In the genomic region with DNA sequence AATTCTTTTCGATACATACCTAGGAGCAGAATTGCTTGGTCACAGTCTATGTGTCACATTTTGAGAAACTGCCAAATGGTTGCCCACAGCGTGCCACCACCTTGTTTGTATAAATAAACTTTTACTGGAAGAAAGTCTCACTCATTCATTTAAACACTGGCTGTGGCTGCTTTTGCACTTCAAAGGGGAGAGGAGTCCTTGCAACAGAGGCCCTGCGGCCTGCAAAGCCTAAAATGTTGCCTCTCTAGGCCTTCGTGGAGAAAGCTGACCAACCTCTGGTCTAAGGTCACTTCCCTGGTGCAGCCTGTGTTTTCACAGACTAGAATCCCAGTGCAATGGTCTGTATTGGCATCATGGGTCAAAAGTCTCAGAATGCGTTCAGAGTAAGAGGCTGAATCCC, we compare ENCODE assay signal across 26 cellular contexts. TPM values are rescaled to one million over a fixed set of nuclear protein-coding genes. Genes with fewer than 3 reads are reported as not detected.
DNase-seq lines count a peak whose midpoint lies in the region; ATAC-seq, FAIRE-seq and TF ChIP-seq lines count a peak whose summit lies in the region.
"Had no signal": no experiment of that assay in that cellular context is flagged by ENCODE, and none has a peak within 500 bp of the region (broad histone marks: within the 10 kb centered on the region; RNA-seq: fewer than 3 reads in every experiment).

No MANE protein-coding gene starts in this region.

- H3K4me1 ChIP-seq in A549 (peaks cover 46% of the 10 kb centered on the region), RWPE2 (ENCODE audit: insufficient read depth, poor library complexity, severe bottlenecking) (peaks cover 67% of the 10 kb centered on the region)
- H3K4me1 ChIP-seq: BE2C had no signal

- peaks cover 43% of the 10 kb centered on the region for H3K27me3 Mint-ChIP-seq in nephron progenitor cell (ENCODE audit: low read depth, poor library complexity)

- no peaks in the 10 kb centered on the region for H3K9me3 ChIP-seq in A549
- H3K9me3 ChIP-seq in RWPE2 (ENCODE audit: severe bottlenecking), result no peaks in the 10 kb centered on the region
- H3K9me3 ChIP-seq: ascending aorta, BE2C, heart left ventricle had no signal

- H3K27ac Mint-ChIP-seq in nephron progenitor cell, result no peak overlapping the region
- H3K27ac Mint-ChIP-seq: activated B cell treated with CpG ODN at 0.5 μM for 24 hours; activated naive CD8-positive, alpha-beta T cell treated with anti-CD3 and anti-CD28 coated beads for 36 hours; activated T-helper 17 cell treated with anti-CD3 and anti-CD28 coated beads, Interleukin-2, amount 50 U/mL, for 72 hours had no signal

- H3K36me3 Mint-ChIP-seq in nephron progenitor cell (ENCODE audit: low read depth), result no peaks in the 10 kb centered on the region
- H3K36me3 Mint-ChIP-seq: activated naive CD8-positive, alpha-beta T cell treated with anti-CD3 and anti-CD28 coated beads for 36 hours had no signal

- H3K27ac ChIP-seq in A549 (peak overlapping the region; percentile 53 to 92), RWPE2 (ENCODE audit: poor library complexity, severe bottlenecking) (peak overlapping the region; percentile 94)
- H3K27ac ChIP-seq: ascending aorta, dorsolateral prefrontal cortex, heart left ventricle had no signal

- CTCF ChIA-PET in A549 (lab: Yijun Ruan, JAX), result interaction anchor here (0.7 to 14.3 kb wide), 4 partner anchors 20 to 262 kb away, joined by 3 to 172 read pairs (median 4); no protein-coding TSS in a partner anchor

- DNase-seq in A549 (ENCODE audit: low read depth in 1 of 2, low spot score in 1 of 2) (peak in 1 of 2 experiments; percentile 51), HT1080 (ENCODE audit: low read depth) (peak; percentile 63), RWPE2 (ENCODE audit: low spot score) (no peak), fibroblast of peridontal ligament (ENCODE audit: extremely low read depth) (peak; percentile 16), nephron progenitor cell (no peak), NCI-H1694 (lab: John Stamatoyannopoulos, UW) (no peak)
- no peak for DNase-seq in stimulated activated CD4-positive, alpha-beta T cell treated with anti-CD3 and anti-CD28 coated beads, Interleukin-2, amount 100 ng/mL, for 48 hours
- DNase-seq: activated B cell treated with CpG ODN at 0.5 μM for 24 hours; activated CD4-positive, alpha-beta T cell treated with anti-CD3 and anti-CD28 coated beads, Interleukin-2, amount 50 U/mL, for 4 hours; activated CD8-positive, alpha-beta memory T cell treated with anti-CD3 and anti-CD28 coated beads, Interleukin-2, amount 50 U/mL, for 4 hours; activated naive CD8-positive, alpha-beta T cell treated with anti-CD3 and anti-CD28 coated beads for 36 hours; BE2C; DMS79 treated with DMSO at 0.1 percent for 48 hours; dorsolateral prefrontal cortex; heart left ventricle; mesenchymal stem cell; MV-4-11; NCI-H146; NK-92 treated with Interleukin-12 subunit alpha and Interleukin-12 subunit beta, amount 100 ng/mL, for 24 hours had no signal

- H3K9me3 Mint-ChIP-seq in nephron progenitor cell, result no peaks in the 10 kb centered on the region
- H3K9me3 Mint-ChIP-seq: activated B cell treated with CpG ODN at 0.5 μM for 24 hours; activated naive CD8-positive, alpha-beta T cell treated with anti-CD3 and anti-CD28 coated beads for 36 hours; activated T-helper 17 cell treated with anti-CD3 and anti-CD28 coated beads, Interleukin-2, amount 50 U/mL, for 72 hours; central memory CD8-positive, alpha-beta T cell had no signal

- H3K4me3 Mint-ChIP-seq in nephron progenitor cell, result no peak overlapping the region
- H3K4me3 Mint-ChIP-seq: activated B cell treated with CpG ODN at 0.5 μM for 24 hours; activated naive CD8-positive, alpha-beta T cell treated with anti-CD3 and anti-CD28 coated beads for 36 hours; activated T-helper 17 cell treated with anti-CD3 and anti-CD28 coated beads, Interleukin-2, amount 50 U/mL, for 72 hours; central memory CD8-positive, alpha-beta T cell had no signal

- no peak for TF ChIP-seq POLR2A in A549 (IDR thresholded peaks at IDR 0.05; ENCODE audit: low read length)

- FAIRE-seq in A549 (lab: Jason Lieb, UNC), result no peak
- FAIRE-seq: A204.1, GM12891 had no signal

- no peak overlapping the region for H3K4me3 ChIP-seq in A549
- H3K4me3 ChIP-seq in RWPE2 (ENCODE audit: severe bottlenecking), result no peak overlapping the region
- H3K4me3 ChIP-seq: ascending aorta, dorsolateral prefrontal cortex, heart left ventricle had no signal

- H3K27me3 ChIP-seq in RWPE2 (ENCODE audit: insufficient read depth, poor library complexity, severe bottlenecking), result no peaks in the 10 kb centered on the region
- H3K27me3 ChIP-seq: ascending aorta had no signal

- ATAC-seq in A549 (no peak), RWPE2 (ENCODE audit: low read depth) (no peak), HG03139 (IDR thresholded peaks at IDR 0.05; ENCODE audit: unreplicated experiment) (no peak)
- ATAC-seq: activated T-helper 17 cell treated with anti-CD3 and anti-CD28 coated beads, Interleukin-2, amount 50 U/mL, for 72 hours; heart left ventricle had no signal

- POLR2A ChIA-PET in A549 (lab: Yijun Ruan, JAX), result no interaction called here

- no peak for TF ChIP-seq CTCF in A549 (IDR thresholded peaks at IDR 0.05)
- TF ChIP-seq CTCF in RWPE2 (IDR thresholded peaks at IDR 0.05; ENCODE audit: poor library complexity, severe bottlenecking), result no peak
- no peak for TF ChIP-seq CTCF in nephron progenitor cell (IDR thresholded peaks at IDR 0.05)

- peaks cover 51% of the 10 kb centered on the region for H3K36me3 ChIP-seq in RWPE2 (ENCODE audit: low read depth)
- H3K36me3 ChIP-seq: BE2C, heart left ventricle had no signal

- TF ChIP-seq EP300 in A549 (IDR thresholded peaks at IDR 0.05), result no peak

- H3K4me2 ChIP-seq in A549, result peak overlapping the region; percentile 99; the same call in 2 of the 3 replicates

- 41% methylated on average over 5 of the region's 5 CpGs for WGBS in A549 (ENCODE audit: missing lambda C conversion rate)

- no peak for TF ChIP-seq RAD21 in A549 (conservative IDR thresholded peaks at IDR 0.05 in 1 of 2, IDR thresholded peaks at IDR 0.05 in 1 of 2)

- H3K4me1 Mint-ChIP-seq in nephron progenitor cell, result peaks cover 53% of the 10 kb centered on the region
- H3K4me1 Mint-ChIP-seq: activated T-helper 17 cell treated with anti-CD3 and anti-CD28 coated beads, Interleukin-2, amount 50 U/mL, for 72 hours; central memory CD8-positive, alpha-beta T cell had no signal

TF ChIP-seq in A549, 52 proteins besides CTCF, POLR2A, EP300 and RAD21:
- TF ChIP-seq ESRRA (IDR thresholded peaks at IDR 0.05; ENCODE audit: borderline replicate concordance, low read length), result no peak
- TF ChIP-seq, protein P1, sequence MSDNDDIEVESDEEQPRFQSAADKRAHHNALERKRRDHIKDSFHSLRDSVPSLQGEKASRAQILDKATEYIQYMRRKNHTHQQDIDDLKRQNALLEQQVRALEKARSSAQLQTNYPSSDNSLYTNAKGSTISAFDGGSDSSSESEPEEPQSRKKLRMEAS (IDR thresholded peaks at IDR 0.05), result 0 out of 2 replicates have a peak, but pooled peaks have one; percentile 29
- TF ChIP-seq GATA3 (IDR thresholded peaks at IDR 0.05; ENCODE audit: borderline replicate concordance), result peak; percentile 17; the same call in 1 of the 2 replicates
- TF ChIP-seq CEBPB (IDR thresholded peaks at IDR 0.05), result 0 out of 4 replicates have a peak, but pooled peaks of 1 of the 2 experiments have one; percentile 18
- no peak for TF ChIP-seq HEYL (CRISPR knock-in tag; IDR thresholded peaks at IDR 0.05)
- TF ChIP-seq MYC (IDR thresholded peaks at IDR 0.05; ENCODE audit: borderline replicate concordance, low read length), result no peak
- no peak for TF ChIP-seq RARB (CRISPR knock-in tag; IDR thresholded peaks at IDR 0.05)

RNA-seq across cellular contexts. Expression of a gene that starts 8.3 kb away (rescaled TPM):
- 3.0 and 3.3 TPM in 2 replicates for polyA plus RNA-seq in A549 (2011; rRNA removed)
- polyA plus RNA-seq in A549 (2012; cell fraction: cytosol; rRNA removed), result 5.8 and 8.1 TPM in 2 replicates
- 29.3 and 29.7 TPM in 2 replicates for polyA plus RNA-seq in A549 (2012; cell fraction: nucleus; rRNA removed)
- 5.1 to 6.4 TPM (median 5.7 TPM) in 3 replicates for polyA plus RNA-seq in A549 (2017; fragmentation: RNase III; extraction: RNeasy Plus Mini Kit Qiagen cat#74134 plus additional on column Dnase treatment)
- 5.0 and 8.3 TPM in 2 replicates for polyA minus RNA-seq in A549 (2011; rRNA and poly(A)+ RNA removed)
- total RNA-seq in HT1080 (2014; rRNA removed; shearing (Covaris generic)), result 0.20 and 0.31 TPM in 2 replicates
- polyA plus RNA-seq in HT1080 (2015; cell fraction: cytosol; rRNA removed), result 1.4 and 1.8 TPM in 2 replicates
- polyA plus RNA-seq in HT1080 (2015; cell fraction: nucleus; rRNA removed), result 2.2 and 2.9 TPM in 2 replicates
- total RNA-seq: pulmonary artery endothelial cell had no signal

Comparison
In these comparisons a context has a peak if more than half of its experiments do, and no peak if none do; other contexts are left out.
1. DNase-seq: peak in HT1080 (single experiment) and fibroblast of peridontal ligament (single experiment); none in RWPE2 (single experiment), nephron progenitor cell (single experiment), NCI-H1694 (single experiment) and stimulated activated CD4-positive, alpha-beta T cell treated with anti-CD3 and anti-CD28 coated beads, Interleukin-2, amount 100 ng/mL, for 48 hours (0 of 2).